ENCODE assay signal across 20 cellular contexts in genomic region chr3:126519506-126520455, GRCh38. TPM values are rescaled to one million over a fixed set of nuclear protein-coding genes. Genes with fewer than 3 reads are reported as not detected.
A peak's percentile ranks its signal among the peaks of the same experiment; 100 is the strongest.
DNase-seq lines count a peak whose midpoint lies in the region; ATAC-seq and TF ChIP-seq lines count a peak whose summit lies in the region.
"Had no signal": no experiment of that assay in that cellular context is flagged by ENCODE, and none has a peak within 500 bp of the region (broad histone marks: within the 10 kb centered on the region; RNA-seq: fewer than 3 reads in every experiment).

No MANE protein-coding gene starts in this region.

- TF ChIP-seq CTCF in left ventricle myocardium inferior (IDR thresholded peaks at IDR 0.05; ENCODE audit: borderline replicate concordance) = no peak
- no peak for TF ChIP-seq CTCF in RWPE2 (IDR thresholded peaks at IDR 0.05; ENCODE audit: poor library complexity, severe bottlenecking)
- no peak for TF ChIP-seq CTCF in lower lobe of right lung (IDR thresholded peaks at IDR 0.05)

- H3K4me3 ChIP-seq in left ventricle myocardium inferior (no peak overlapping the region), RWPE2 (ENCODE audit: severe bottlenecking) (no peak overlapping the region), lower lobe of right lung (no peak overlapping the region)
- H3K4me3 ChIP-seq: K562 had no signal

- H3K4me1 ChIP-seq in left ventricle myocardium inferior = peaks cover 11% of the 10 kb centered on the region
- no peaks in the 10 kb centered on the region for H3K4me1 ChIP-seq in RWPE2 (ENCODE audit: insufficient read depth, poor library complexity, severe bottlenecking)
- H3K4me1 ChIP-seq in lower lobe of right lung = peaks cover 6% of the 10 kb centered on the region

- H3K27ac ChIP-seq in left ventricle myocardium inferior (replicated peaks) = no peak overlapping the region
- no peak overlapping the region for H3K27ac ChIP-seq in RWPE2 (ENCODE audit: poor library complexity, severe bottlenecking)
- H3K27ac ChIP-seq in lower lobe of right lung = no peak overlapping the region

- intact Hi-C loops in left cardiac atrium (cut with DNase I) = loop anchor here (10.0 kb wide), 2 partner anchors 935 to 1025 kb away; no protein-coding TSS in a partner anchor
- intact Hi-C loops in left ventricle myocardium inferior (cut with micrococcal nuclease) = no loop called here
- intact Hi-C loops in lower lobe of right lung (cut with DNase I) = no loop called here

- DNase-seq in left cardiac atrium (peak; percentile 5), left ventricle myocardium inferior (no peak), RWPE2 (ENCODE audit: low spot score) (peak; percentile 45), lower lobe of right lung (peak; percentile 32), UCSD-AML1 (lab: John Stamatoyannopoulos, UW; ENCODE audit: unreplicated experiment) (no peak)
- no peak for DNase-seq in stimulated activated naive CD4-positive, alpha-beta T cell treated with Interleukin-2 at 50 U/mL for 16 hours (lab: John Stamatoyannopoulos, UW)
- DNase-seq: ACHN; EL; H9; NCI-H1436 treated with DMSO at 0.1 percent for 48 hours; NCI-H2081; NCI-H2227 treated with DMSO at 0.1 percent for 48 hours; NCI-H526; NK-92 treated with Interleukin-12 subunit alpha and Interleukin-12 subunit beta, amount 100 ng/mL, for 24 hours; PC-3; SK-N-SH had no signal

- peaks cover 37% of the 10 kb centered on the region for H3K27me3 ChIP-seq in left ventricle myocardium inferior (ENCODE audit: low read depth)
- H3K27me3 ChIP-seq in RWPE2 (ENCODE audit: insufficient read depth, poor library complexity, severe bottlenecking) = peaks cover 17% of the 10 kb centered on the region
- peaks cover 18% of the 10 kb centered on the region for H3K27me3 ChIP-seq in lower lobe of right lung (ENCODE audit: low read depth)

- H3K36me3 ChIP-seq in left ventricle myocardium inferior (no peaks in the 10 kb centered on the region), RWPE2 (ENCODE audit: low read depth) (no peaks in the 10 kb centered on the region), lower lobe of right lung (no peaks in the 10 kb centered on the region)

- H3K9me3 ChIP-seq in left ventricle myocardium inferior (replicated peaks) (no peaks in the 10 kb centered on the region), RWPE2 (ENCODE audit: severe bottlenecking) (no peaks in the 10 kb centered on the region), lower lobe of right lung (no peaks in the 10 kb centered on the region)
- H3K9me3 ChIP-seq: SK-N-SH had no signal

- ATAC-seq in left cardiac atrium (no peak), RWPE2 (ENCODE audit: low read depth) (no peak), lower lobe of right lung (no peak)
- no peak for ATAC-seq in activated CD4-positive, CD25-positive, alpha-beta regulatory T cell treated with anti-CD3 and anti-CD28 coated beads, Interleukin-2, amount 50 U/mL, for 24 hours
- ATAC-seq: K562, PC-3 had no signal

RNA-seq across cellular contexts. Expression of gene UROC1, which starts 2.2 kb away (rescaled TPM):
- total RNA-seq in left cardiac atrium = not detected
- not detected for total RNA-seq in left ventricle myocardium inferior
- not detected for total RNA-seq in lower lobe of right lung
- total RNA-seq: CD8-positive, alpha-beta memory T cell; H9; K562; PC-3 had no signal

RNA-seq across cellular contexts. Expression of gene CHST13, which starts 4.2 kb away (rescaled TPM):
- total RNA-seq in left cardiac atrium (under 1 TPM; 0.60 to 0.74 TPM), left ventricle myocardium inferior (0.11 TPM), lower lobe of right lung (1.5 TPM)
- total RNA-seq: HT1080, K562, PC-3 had no signal

RNA-seq across cellular contexts. Expression of gene C3orf22, which starts 39.0 kb away (rescaled TPM):
- total RNA-seq in left cardiac atrium (not detected), left ventricle myocardium inferior (not detected), lower lobe of right lung (not detected)
- total RNA-seq: CD8-positive, alpha-beta memory T cell; H9; HT1080; K562; PC-3 had no signal

RNA-seq across cellular contexts. Expression of gene ZXDC, which starts 44.1 kb away (rescaled TPM):
- total RNA-seq in left cardiac atrium (10 to 100 TPM; 15.7 to 20.7 TPM), left ventricle myocardium inferior (15.6 TPM), lower lobe of right lung (40.4 TPM)

Comparison
In these comparisons a context has a peak if more than half of its experiments do, and no peak if none do; other contexts are left out.
1. DNase-seq: peak in left cardiac atrium (single experiment), RWPE2 (single experiment) and lower lobe of right lung (single experiment); none in left ventricle myocardium inferior (single experiment), stimulated activated naive CD4-positive, alpha-beta T cell treated with Interleukin-2 at 50 U/mL for 16 hours (single experiment) and UCSD-AML1 (single experiment).
2. intact Hi-C loops: an anchor here in left cardiac atrium (10.0 kb wide); none called in left ventricle myocardium inferior and lower lobe of right lung.